2 cellular contexts compared by ENCODE assay signal in genomic region chr7:48111596-48111995, GRCh38.
TF ChIP-seq lines count a peak whose summit lies in the region.

No MANE protein-coding gene starts in this region.

TF ChIP-seq in liver, 16 proteins besides CTCF, POLR2A, EP300 and RAD21 (continued from another document):
- TF ChIP-seq REST (IDR thresholded peaks at IDR 0.05) (no peak), JUND (IDR thresholded peaks at IDR 0.05) (no peak), EGR1 (IDR thresholded peaks at IDR 0.05; ENCODE audit: low read depth in 2 of 2) (no peak), YY1 (IDR thresholded peaks at IDR 0.05) (no peak), ATF3 (IDR thresholded peaks at IDR 0.05) (no peak), NR2F2 (IDR thresholded peaks at IDR 0.05) (no peak), SP1 (IDR thresholded peaks at IDR 0.05) (peak; percentile 34), GABPA (IDR thresholded peaks at IDR 0.05 in 1 of 2, conservative IDR thresholded peaks at IDR 0.05 in 1 of 2) (no peak), RXRA (IDR thresholded peaks at IDR 0.05) (peak; percentile 28 to 62), ZBTB33 (IDR thresholded peaks at IDR 0.05) (peak; percentile 15), HNF4G (IDR thresholded peaks at IDR 0.05) (no peak), MAX (IDR thresholded peaks at IDR 0.05) (no peak), HNF4A (conservative IDR thresholded peaks at IDR 0.05) (peak in 1 of 2 donors; percentile 33)

TF ChIP-seq in HepG2, 621 proteins besides CTCF, POLR2A, EP300 and RAD21 (continued from another document):
- TF ChIP-seq ZNF639 (CRISPR knock-in tag; conservative IDR thresholded peaks at IDR 0.05) (no peak), ZNF770 (CRISPR knock-in tag; IDR thresholded peaks at IDR 0.05) (no peak), ZNF441 (CRISPR knock-in tag; IDR thresholded peaks at IDR 0.05; ENCODE audit: borderline replicate concordance) (no peak), ZBTB49 (CRISPR knock-in tag; IDR thresholded peaks at IDR 0.05; ENCODE audit: borderline replicate concordance) (no peak), NCOA2 (CRISPR knock-in tag; IDR thresholded peaks at IDR 0.05) (no peak), ZSCAN20 (CRISPR knock-in tag; IDR thresholded peaks at IDR 0.05; ENCODE audit: borderline replicate concordance) (no peak), DMTF1 (CRISPR knock-in tag; IDR thresholded peaks at IDR 0.05) (no peak), YEATS2 (CRISPR knock-in tag; IDR thresholded peaks at IDR 0.05; ENCODE audit: borderline replicate concordance) (no peak), HDAC1 (CRISPR knock-in tag; IDR thresholded peaks at IDR 0.05) (no peak), ZBTB7B (CRISPR knock-in tag; IDR thresholded peaks at IDR 0.05) (no peak), ZNF614 (CRISPR knock-in tag; IDR thresholded peaks at IDR 0.05; ENCODE audit: borderline replicate concordance) (no peak), CERS6 (CRISPR knock-in tag; IDR thresholded peaks at IDR 0.05) (no peak), ATF2 (CRISPR knock-in tag; IDR thresholded peaks at IDR 0.05) (no peak)
